1 cellular context compared by ENCODE assay signal in genomic region chr17:57940217-57940616, GRCh38.
TF ChIP-seq lines count a peak whose summit lies in the region.

No MANE protein-coding gene starts in this region.

TF ChIP-seq in HepG2, 621 proteins besides CTCF, POLR2A, EP300 and RAD21:
- TF ChIP-seq HNRNPUL1 (IDR thresholded peaks at IDR 0.05; ENCODE audit: low read depth, low read length) = no peak
- TF ChIP-seq PBX2 (CRISPR knock-in tag; IDR thresholded peaks at IDR 0.05) = peak; percentile 38; the same call in 1 of the 2 replicates
- 0 out of 2 replicates have a peak, but pooled peaks have one; percentile 22 for TF ChIP-seq USF2 (IDR thresholded peaks at IDR 0.05; ENCODE audit: low read depth, low read length)
- TF ChIP-seq USF2 (CRISPR knock-in tag; IDR thresholded peaks at IDR 0.05; ENCODE audit: borderline replicate concordance) = no peak; the same call in 1 of the 2 replicates
- peak; percentile 25; the same call in 1 of the 2 replicates for TF ChIP-seq NFYC (CRISPR knock-in tag; IDR thresholded peaks at IDR 0.05)
